14 cellular contexts compared by ENCODE assay signal in the genomic region with DNA sequence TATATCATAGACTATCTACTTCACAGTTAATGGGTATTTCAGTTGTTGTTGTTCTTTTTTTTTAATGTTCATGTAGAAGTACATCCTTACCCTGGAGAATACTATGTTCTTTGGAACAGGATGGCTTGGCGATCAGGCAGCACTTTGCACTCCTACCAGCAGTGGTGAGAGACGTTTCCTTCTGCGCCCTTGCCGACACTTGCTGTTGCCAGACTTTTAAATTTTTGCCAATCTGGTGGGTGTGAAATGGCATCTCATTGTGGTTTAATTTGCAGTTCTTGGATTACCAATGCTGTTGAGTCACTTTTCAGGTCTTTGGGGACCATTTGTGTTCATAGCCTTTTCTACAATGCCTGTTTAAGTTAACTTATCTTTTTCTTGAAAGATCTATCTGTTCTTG.
"Had no signal": no experiment of that assay in that cellular context is flagged by ENCODE, and none has a peak within 500 bp of the region (broad histone marks: within the 10 kb centered on the region; RNA-seq: fewer than 3 reads in every experiment).

No MANE protein-coding gene starts in this region.

- H3K4me1 ChIP-seq: parathyroid adenoma, right lobe of liver had no signal

- H3K36me3 ChIP-seq: right lobe of liver, spleen, transverse colon, uterus had no signal

- H3K27ac ChIP-seq: foreskin keratinocyte, right lobe of liver had no signal

- DNase-seq: activated CD4-positive, alpha-beta T cell treated with anti-CD3 and anti-CD28 coated beads for 36 hours; activated CD4-positive, alpha-beta T cell treated with anti-CD3 and anti-CD28 coated beads, Interleukin-2, amount 50 U/mL, for 48 hours; activated gamma-delta T cell treated with Interleukin-2 at 50 U/mL for 16 hours; foreskin keratinocyte; hippocampal formation; islet precursor cell; naive B cell; right lobe of liver; spleen; stimulated activated CD4-positive, alpha-beta T cell treated with anti-CD3 and anti-CD28 coated beads, Interleukin-4, amount 100 ng/mL, for 4 hours; T-cell; transverse colon; uterus had no signal

- H3K27me3 ChIP-seq: foreskin keratinocyte, right lobe of liver, spleen, transverse colon, uterus had no signal

- H3K4me3 ChIP-seq: right lobe of liver, spleen, transverse colon, uterus had no signal

- H3K9me3 ChIP-seq: right lobe of liver, spleen, transverse colon, uterus had no signal

- H3K9ac ChIP-seq: parathyroid adenoma had no signal

- H2AFZ ChIP-seq: parathyroid adenoma had no signal
